Comparison of ENCODE assay signal across 8 cellular contexts in genomic region chr22:30947821-30948454, GRCh38. TPM values are rescaled to one million over a fixed set of nuclear protein-coding genes. Genes with fewer than 3 reads are reported as not detected.
A peak's percentile ranks its signal among the peaks of the same experiment; 100 is the strongest.
DNase-seq lines count a peak whose midpoint lies in the region; ATAC-seq and TF ChIP-seq lines count a peak whose summit lies in the region.

No MANE protein-coding gene starts in this region.

- 18 to 43% (median 36%) methylated on average over 2 of the region's 2 CpGs for WGBS in psoas muscle, 3 donors

- H3K4me3 ChIP-seq in foreskin fibroblast (ENCODE audit: low read depth in 1 of 2, low read length in 2 of 2) (no peak overlapping the region), psoas muscle (no peak overlapping the region)

- intact Hi-C loops in psoas muscle (cut with DNase I) = loop anchor here (2.0 to 10.0 kb wide), 5 partner anchors 134 to 287 kb away; partner anchors contain the start of gene SMTN (in 1 of the 2)

- H3K27me3 ChIP-seq in psoas muscle (ENCODE audit: insufficient read depth in 3 of 3, low read length in 2 of 3) = no peaks in the 10 kb centered on the region

- no peak for TF ChIP-seq CTCF in GM20000 (IDR thresholded peaks at IDR 0.05; ENCODE audit: extremely low read depth, missing control alignments)
- TF ChIP-seq CTCF in foreskin fibroblast (IDR thresholded peaks at IDR 0.05; ENCODE audit: low read depth, low read length) = peak; percentile 47
- TF ChIP-seq CTCF in psoas muscle (IDR thresholded peaks at IDR 0.05) = peak; percentile 59

- peaks cover 10 to 99% of the 10 kb centered on the region in 2 donors for H3K36me3 ChIP-seq in psoas muscle (ENCODE audit: insufficient read depth in 1 of 2, low read depth in 1 of 2)

- H3K27ac ChIP-seq in psoas muscle = no peak overlapping the region

- peaks cover 8% of the 10 kb centered on the region for H3K4me1 ChIP-seq in psoas muscle

- DNase-seq in AG20443 (ENCODE audit: low spot score) (peak; percentile 62), GM20000 (ENCODE audit: low spot score) (peak; percentile 23), SKM-1 treated with dmso at 0.1 percent for 144 hours (lab: John Stamatoyannopoulos, UW; ENCODE audit: unreplicated experiment) (peak; percentile 36), foreskin fibroblast (peak; percentile 36 to 73), psoas muscle (no peak), GM19240 (ENCODE audit: insufficient read length, low spot score) (no peak)

- no peaks in the 10 kb centered on the region for H3K9me3 ChIP-seq in psoas muscle

- ATAC-seq in psoas muscle (peak; percentile 53 to 73 (median 64)), HG03159 (IDR thresholded peaks at IDR 0.05; ENCODE audit: unreplicated experiment) (no peak), GM18909 (IDR thresholded peaks at IDR 0.05; ENCODE audit: poor library complexity, unreplicated experiment) (no peak)

RNA-seq across cellular contexts. Expression of gene MORC2, which starts 20.6 kb away (rescaled TPM):
- total RNA-seq in psoas muscle = 10 to 100 TPM; 21.5 to 35.9 (median 31.2) TPM
- polyA plus RNA-seq in psoas muscle = 10 to 100 TPM; 15.6 to 34.7 (median 20.8) TPM

RNA-seq across cellular contexts. Expression of gene TUG1, which starts 21.1 kb away (rescaled TPM):
- total RNA-seq in psoas muscle = 10 to 100 TPM; 22.2 to 30.7 (median 28.5) TPM
- polyA plus RNA-seq in psoas muscle = 10 to 100 TPM; 10.9 to 38.5 (median 21.4) TPM

Comparison
In these comparisons a context has a peak if more than half of its experiments do, and no peak if none do; other contexts are left out.
1. DNase-seq: peak in AG20443 (single experiment), GM20000 (single experiment), SKM-1 treated with dmso at 0.1 percent for 144 hours (single experiment) and foreskin fibroblast (2 of 2); none in psoas muscle (0 of 2) and GM19240 (single experiment).
2. ATAC-seq: peak in psoas muscle (4 of 4); none in HG03159 (single experiment) and GM18909 (single experiment).